Comparison of ENCODE assay signal across 31 cellular contexts in the genomic region with DNA sequence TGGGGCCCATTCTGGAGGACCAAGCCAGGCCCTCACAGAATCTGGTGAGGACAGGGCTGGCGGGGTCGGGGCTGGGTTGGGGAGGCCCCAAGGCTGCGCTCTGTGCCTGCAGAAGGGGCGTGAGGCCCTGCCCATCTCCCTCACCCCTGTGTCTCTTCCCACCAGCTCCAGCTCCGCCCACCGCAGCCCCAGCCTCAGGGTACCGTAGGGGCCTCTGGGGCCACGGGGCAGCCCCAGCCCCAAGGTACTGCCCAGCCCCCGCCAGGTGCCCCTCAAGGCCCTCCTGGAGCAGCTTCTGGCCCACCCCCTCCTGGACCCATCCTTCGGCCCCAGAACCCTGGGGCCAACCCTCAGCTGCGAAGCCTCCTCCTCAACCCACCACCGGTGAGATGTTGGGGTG.
"Had no signal": no experiment of that assay in that cellular context is flagged by ENCODE, and none has a peak within 500 bp of the region (broad histone marks: within the 10 kb centered on the region; RNA-seq: fewer than 3 reads in every experiment).

No MANE protein-coding gene starts in this region.

- H3K4me3 ChIP-seq: colonic mucosa, esophagus squamous epithelium, lung, mucosa of descending colon, right atrium auricular region, suprapubic skin, transverse colon, upper lobe of right lung, uterus had no signal

- H3K27ac ChIP-seq: colonic mucosa, esophagus squamous epithelium, neutrophil, parathyroid adenoma, right atrium auricular region, suprapubic skin, transverse colon, upper lobe of right lung, uterus had no signal

- H3K36me3 ChIP-seq: uterus had no signal

- ATAC-seq: left lobe of liver; mucosa of descending colon; sciatic nerve; stimulated activated effector memory CD8-positive, alpha-beta T cell treated with anti-CD3 and anti-CD28 coated beads, Interleukin-12 subunit alpha, Interleukin-12 subunit beta, amount 100 ng/mL, for 72 hours; upper lobe of right lung had no signal

- DNase-seq: colonic mucosa; dermis blood vessel endothelial cell; effector memory CD4-positive, alpha-beta T cell; erythroblast; esophagus squamous epithelium; foreskin melanocyte; hypothalamus; immature natural killer cell; islet precursor cell; kidney glomerular epithelial cell; mucosa of descending colon; naive B cell; stimulated activated CD4-positive, alpha-beta T cell treated with anti-CD3 and anti-CD28 coated beads, Interleukin-2, amount 100 ng/mL, for 24 hours; stimulated activated CD4-positive, alpha-beta T cell treated with anti-CD3 and anti-CD28 coated beads, Interleukin-4, amount 100 ng/mL, for 24 hours; transverse colon; upper lobe of right lung; uterus had no signal

- H3K27ac Mint-ChIP-seq: immature natural killer cell; memory B cell; mesothelial cell of epicardium; natural killer cell treated with Interleukin-12 subunit alpha and Interleukin-12 subunit beta and Interleukin-15 and Interleukin-18, amount 100 ng/mL, for 72 hours; progenitor cell of endocrine pancreas; stimulated activated naive CD8-positive, alpha-beta T cell treated with anti-CD3 and anti-CD28 coated beads, Interleukin-15, Interleukin-2, amounts not matched to agents 100 ng/mL and 50 ng/mL, for 24 hours had no signal

- H3K9me3 ChIP-seq: colonic mucosa, esophagus squamous epithelium, mucosa of descending colon, neutrophil, right atrium auricular region, suprapubic skin, transverse colon, upper lobe of right lung, uterus had no signal

- H3K27me3 ChIP-seq: colonic mucosa, esophagus squamous epithelium, neutrophil, right atrium auricular region, suprapubic skin, transverse colon, upper lobe of right lung, uterus had no signal

- H3K4me1 Mint-ChIP-seq: mesothelial cell of epicardium had no signal

- H3K9me3 Mint-ChIP-seq: immature natural killer cell; memory B cell; mesothelial cell of epicardium; naive B cell; natural killer cell treated with Interleukin-12 subunit alpha and Interleukin-12 subunit beta and Interleukin-15 and Interleukin-18, amount 100 ng/mL, for 72 hours; neural crest cell; stimulated activated effector memory CD8-positive, alpha-beta T cell treated with anti-CD3 and anti-CD28 coated beads, Interleukin-12 subunit alpha, Interleukin-12 subunit beta, amount 100 ng/mL, for 72 hours; stimulated activated naive CD8-positive, alpha-beta T cell treated with anti-CD3 and anti-CD28 coated beads, Interleukin-15, Interleukin-2, amounts not matched to agents 100 ng/mL and 50 ng/mL, for 24 hours had no signal

- H3K4me1 ChIP-seq: colonic mucosa, esophagus squamous epithelium, parathyroid adenoma, right atrium auricular region, suprapubic skin, transverse colon, upper lobe of right lung, uterus had no signal

- H3K27me3 Mint-ChIP-seq: memory B cell; naive B cell; natural killer cell treated with Interleukin-12 subunit alpha and Interleukin-12 subunit beta and Interleukin-15 and Interleukin-18, amount 100 ng/mL, for 72 hours; progenitor cell of endocrine pancreas; stimulated activated naive CD8-positive, alpha-beta T cell treated with anti-CD3 and anti-CD28 coated beads, Interleukin-15, Interleukin-2, amounts not matched to agents 100 ng/mL and 50 ng/mL, for 24 hours had no signal

- H3K4me3 Mint-ChIP-seq: immature natural killer cell; memory B cell; mesothelial cell of epicardium; naive B cell; natural killer cell treated with Interleukin-12 subunit alpha and Interleukin-12 subunit beta and Interleukin-15 and Interleukin-18, amount 100 ng/mL, for 72 hours; stimulated activated effector memory CD8-positive, alpha-beta T cell treated with anti-CD3 and anti-CD28 coated beads, Interleukin-12 subunit alpha, Interleukin-12 subunit beta, amount 100 ng/mL, for 72 hours; stimulated activated naive CD8-positive, alpha-beta T cell treated with anti-CD3 and anti-CD28 coated beads, Interleukin-15, Interleukin-2, amounts not matched to agents 100 ng/mL and 50 ng/mL, for 24 hours had no signal
